Comparison of ENCODE assay signal across 9 cellular contexts in genomic region chr14:68819260-68819691, GRCh38. TPM values are rescaled to one million over a fixed set of nuclear protein-coding genes. Genes with fewer than 3 reads are reported as not detected.
A peak's percentile ranks its signal among the peaks of the same experiment; 100 is the strongest.
DNase-seq lines count a peak whose midpoint lies in the region; ATAC-seq and TF ChIP-seq lines count a peak whose summit lies in the region.
"Had no signal": no experiment of that assay in that cellular context is flagged by ENCODE, and none has a peak within 500 bp of the region (broad histone marks: within the 10 kb centered on the region; RNA-seq: fewer than 3 reads in every experiment).

No MANE protein-coding gene starts in this region.

- H3K9me3 Mint-ChIP-seq in nephron progenitor cell (no peaks in the 10 kb centered on the region), natural killer cell (no peaks in the 10 kb centered on the region)

- TF ChIP-seq CTCF in nephron progenitor cell (IDR thresholded peaks at IDR 0.05), result no peak
- no peak for TF ChIP-seq CTCF in natural killer cell (IDR thresholded peaks at IDR 0.05)

- H3K9me3 ChIP-seq in NT2/D1 (ENCODE audit: insufficient read depth, low read length), result no peaks in the 10 kb centered on the region
- H3K9me3 ChIP-seq in duodenal mucosa (ENCODE audit: control insufficient read depth in 1 of 2, low read length in 2 of 2), result no peaks in the 10 kb centered on the region
- H3K9me3 ChIP-seq: pancreas had no signal

- ATAC-seq in GM18502 (IDR thresholded peaks at IDR 0.05; ENCODE audit: poor library complexity, unreplicated experiment) (no peak), natural killer cell (no peak)
- ATAC-seq: pancreas had no signal

- H3K36me3 Mint-ChIP-seq in nephron progenitor cell (ENCODE audit: low read depth) (no peaks in the 10 kb centered on the region), natural killer cell (no peaks in the 10 kb centered on the region)

- H3K4me3 Mint-ChIP-seq in nephron progenitor cell (no peak overlapping the region), natural killer cell (no peak overlapping the region)

- DNase-seq in EH (ENCODE audit: low read depth) (peak; percentile 76), NT2/D1 (ENCODE audit: low read depth, low spot score) (peak; percentile 52), nephron progenitor cell (peak; percentile 41), DMS114 treated with DMSO at 0.1 percent for 48 hours (lab: John Stamatoyannopoulos, UW; ENCODE audit: unreplicated experiment) (no peak), natural killer cell (no peak), NOMO-1 (lab: John Stamatoyannopoulos, UW; ENCODE audit: unreplicated experiment in 2 of 2) (no peak)

- H3K9ac ChIP-seq in NT2/D1 (ENCODE audit: insufficient read length, low read depth), result peak overlapping the region; percentile 50
- peak overlapping the region in 1 of 2 donors; percentile 44 for H3K9ac ChIP-seq in duodenal mucosa (ENCODE audit: low read depth in 1 of 2, low read length in 2 of 2)

- H3K27ac Mint-ChIP-seq in nephron progenitor cell, result peak overlapping the region; percentile 51
- H3K27ac Mint-ChIP-seq in natural killer cell, result peak overlapping the region in 1 of 2 donors; percentile 16

- no peak overlapping the region for H3K4me3 ChIP-seq in NT2/D1 (ENCODE audit: insufficient read length, low read depth)
- H3K4me3 ChIP-seq in duodenal mucosa (ENCODE audit: low read depth in 1 of 2, low read length in 2 of 2), result no peak overlapping the region
- H3K4me3 ChIP-seq: pancreas had no signal

- H3K36me3 ChIP-seq in NT2/D1 (ENCODE audit: insufficient read depth, insufficient read length, low read length) (no peaks in the 10 kb centered on the region), duodenal mucosa (ENCODE audit: control insufficient read depth in 1 of 2, insufficient read depth in 2 of 2, low read length in 2 of 2) (no peaks in the 10 kb centered on the region)
- H3K36me3 ChIP-seq: pancreas had no signal

- H3K27me3 Mint-ChIP-seq in nephron progenitor cell (ENCODE audit: low read depth, poor library complexity) (no peaks in the 10 kb centered on the region), natural killer cell (ENCODE audit: low read depth in 2 of 2) (no peaks in the 10 kb centered on the region)

- H3K27ac ChIP-seq in duodenal mucosa (ENCODE audit: low read depth, low read length), result peak overlapping the region; percentile 34

- H3K4me1 ChIP-seq in NT2/D1 (ENCODE audit: insufficient read depth, insufficient read length), result peaks cover 35% of the 10 kb centered on the region
- peaks cover 42 to 45% of the 10 kb centered on the region in 2 donors for H3K4me1 ChIP-seq in duodenal mucosa (ENCODE audit: control insufficient read depth in 1 of 2, insufficient read depth in 2 of 2, low read length in 2 of 2)

- no peaks in the 10 kb centered on the region for H3K27me3 ChIP-seq in NT2/D1 (ENCODE audit: insufficient read depth, insufficient read length)
- H3K27me3 ChIP-seq in duodenal mucosa (ENCODE audit: control insufficient read depth in 1 of 2, insufficient read depth in 2 of 2, low read length in 2 of 2), result no peaks in the 10 kb centered on the region
- H3K27me3 ChIP-seq: pancreas had no signal

- H3K4me1 Mint-ChIP-seq in nephron progenitor cell, result peaks cover 63% of the 10 kb centered on the region
- peaks cover 46% of the 10 kb centered on the region in 2 donors for H3K4me1 Mint-ChIP-seq in natural killer cell

- intact Hi-C loops in natural killer cell (cut with micrococcal nuclease), result loop anchor here (5.0 kb wide), 2 partner anchors 37 to 552 kb away; no protein-coding TSS in a partner anchor

RNA-seq across cellular contexts. Expression of gene ZFP36L1, which starts 26.4 kb away (rescaled TPM):
- 100 to 1,000 TPM; 143 to 167 (median 166) TPM for total RNA-seq in natural killer cell

Comparison
In these comparisons a context has a peak if more than half of its experiments do, and no peak if none do; other contexts are left out.
1. DNase-seq: peak in EH (single experiment), NT2/D1 (single experiment) and nephron progenitor cell (single experiment); none in DMS114 treated with DMSO at 0.1 percent for 48 hours (single experiment), natural killer cell (single experiment) and NOMO-1 (0 of 2).